29 cellular contexts compared by ENCODE assay signal in genomic region chr5:80744149-80744548, GRCh38.
"Had no signal": no experiment of that assay in that cellular context is flagged by ENCODE, and none has a peak within 500 bp of the region (broad histone marks: within the 10 kb centered on the region; RNA-seq: fewer than 3 reads in every experiment).

No MANE protein-coding gene starts in this region.

- H3K9ac ChIP-seq: neural progenitor cell, parathyroid adenoma had no signal

- H3K9me3 ChIP-seq: left ventricle myocardium inferior, mucosa of descending colon, neutrophil, stomach, testis, thyroid gland, transverse colon, upper lobe of left lung, vagina had no signal

- H3K27ac Mint-ChIP-seq: memory B cell; neural progenitor cell; progenitor cell of endocrine pancreas; stimulated activated naive B cell treated with anti-CD40 and anti-IgM and Interleukin-4, amounts not matched to agents 10 μg/mL and 1 μg/mL and 100 μg/mL, for 72 hours had no signal

- DNase-seq: hippocampal formation; islet precursor cell; left ventricle myocardium inferior; midbrain; mucosa of descending colon; naive thymus-derived CD4-positive, alpha-beta T cell; nephron progenitor cell; occipital lobe; right cardiac atrium; stimulated activated CD4-positive, alpha-beta T cell treated with anti-CD3 and anti-CD28 coated beads, Interleukin-12 subunit alpha, Interleukin-12 subunit beta, amount 100 ng/mL, for 4 hours; stimulated activated CD4-positive, alpha-beta T cell treated with anti-CD3 and anti-CD28 coated beads, Interleukin-15, amount 100 ng/mL, for 24 hours; stimulated activated CD4-positive, alpha-beta T cell treated with anti-CD3 and anti-CD28 coated beads, Interleukin-2, amount 100 ng/mL, for 24 hours; stimulated activated CD4-positive, alpha-beta T cell treated with anti-CD3 and anti-CD28 coated beads, Interleukin-4, amount 100 ng/mL, for 1 hour; stimulated activated naive B cell treated with anti-CD40 and anti-IgM and Interleukin-4, amounts not matched to agents 10 μg/mL and 1 μg/mL and 100 μg/mL, for 72 hours; stimulated activated naive CD8-positive, alpha-beta T cell treated with anti-CD3 and anti-CD28 coated beads, Interleukin-15, Interleukin-2, amounts not matched to agents 100 U/mL and 50 U/mL, for 24 hours; stomach; testis; thyroid gland; transverse colon; upper lobe of left lung had no signal

- H3K27ac ChIP-seq: left ventricle myocardium inferior, neural progenitor cell, neutrophil, parathyroid adenoma, skin epidermis, stomach, testis, thyroid gland, transverse colon, upper lobe of left lung, vagina had no signal

- H3K36me3 ChIP-seq: neural progenitor cell had no signal

- H3K79me2 ChIP-seq: parathyroid adenoma had no signal

- H3K4me3 ChIP-seq: left ventricle myocardium inferior, lung, mucosa of descending colon, neural progenitor cell, skin epidermis, stomach, testis, thyroid gland, transverse colon, upper lobe of left lung, vagina had no signal

- H2AFZ ChIP-seq: neural progenitor cell, parathyroid adenoma had no signal

- H3K27me3 Mint-ChIP-seq: memory B cell; naive thymus-derived CD4-positive, alpha-beta T cell; progenitor cell of endocrine pancreas; stimulated activated naive B cell treated with anti-CD40 and anti-IgM and Interleukin-4, amounts not matched to agents 10 μg/mL and 1 μg/mL and 100 μg/mL, for 72 hours had no signal

- H3K4me2 ChIP-seq: neural progenitor cell had no signal

- H3K9me3 Mint-ChIP-seq: memory B cell; nephron progenitor cell; stimulated activated naive B cell treated with anti-CD40 and anti-IgM and Interleukin-4, amounts not matched to agents 10 μg/mL and 1 μg/mL and 100 μg/mL, for 72 hours had no signal

- H3K4me3 Mint-ChIP-seq: memory B cell; naive thymus-derived CD4-positive, alpha-beta T cell; nephron progenitor cell; neural progenitor cell; stimulated activated naive B cell treated with anti-CD40 and anti-IgM and Interleukin-4, amounts not matched to agents 10 μg/mL and 1 μg/mL and 100 μg/mL, for 72 hours had no signal

- H3K4me1 ChIP-seq: left ventricle myocardium inferior, parathyroid adenoma, stomach, testis, thyroid gland, transverse colon, upper lobe of left lung, vagina had no signal

- ATAC-seq: mucosa of descending colon; naive thymus-derived CD4-positive, alpha-beta T cell; right cardiac atrium; sciatic nerve; stimulated activated naive B cell treated with anti-CD40 and anti-IgM and Interleukin-4, amounts not matched to agents 10 μg/mL and 1 μg/mL and 100 μg/mL, for 72 hours; stimulated activated naive CD8-positive, alpha-beta T cell treated with anti-CD3 and anti-CD28 coated beads, Interleukin-15, Interleukin-2, amounts not matched to agents 100 U/mL and 50 U/mL, for 24 hours had no signal

- H3K4me1 Mint-ChIP-seq: nephron progenitor cell had no signal

- H3K27me3 ChIP-seq: neural progenitor cell, neutrophil, stomach, testis, thyroid gland, transverse colon, upper lobe of left lung, vagina had no signal
